19 cellular contexts compared by ENCODE assay signal in the genomic region with DNA sequence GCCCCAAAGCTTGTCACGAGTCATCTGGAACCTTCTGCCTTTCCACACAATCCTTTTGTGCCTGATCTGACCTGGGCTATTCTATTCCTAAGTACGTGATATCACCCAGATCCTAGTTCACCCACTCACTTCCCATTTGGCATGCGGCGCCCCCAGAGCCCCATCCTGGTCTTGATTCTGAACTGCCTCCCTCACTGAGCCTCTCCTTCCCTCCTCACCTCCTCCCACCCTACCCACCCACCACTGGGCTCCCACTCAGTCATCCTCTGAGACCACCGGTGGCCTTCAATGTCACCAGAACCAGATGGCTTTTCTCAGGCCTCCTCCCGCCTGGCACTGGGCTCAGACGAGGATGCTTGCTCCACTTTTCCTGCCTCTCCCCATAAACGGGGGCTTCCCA.
"Had no signal": no experiment of that assay in that cellular context is flagged by ENCODE, and none has a peak within 500 bp of the region (broad histone marks: within the 10 kb centered on the region; RNA-seq: fewer than 3 reads in every experiment).

No MANE protein-coding gene starts in this region.

- H3K4me3 ChIP-seq: body of pancreas, dorsolateral prefrontal cortex, left ventricle myocardium inferior, mucosa of descending colon, stomach, testis, upper lobe of right lung had no signal

- H3K9me3 Mint-ChIP-seq: activated T-helper 1 cell treated with anti-CD3 and anti-CD28 coated beads, Interleukin-12 subunit alpha, Interleukin-12 subunit beta, Interleukin-2, Interleukin-4 antibody, amounts not matched to agents 30 ng/mL and 10 ng/mL and 1 ng/mL, durations not matched to agents 14 hours and 24 hours and 36 hours; memory B cell had no signal

- H3K27me3 ChIP-seq: body of pancreas, dorsolateral prefrontal cortex, stomach, testis, upper lobe of right lung had no signal

- H3K9me3 ChIP-seq: body of pancreas, left ventricle myocardium inferior, mucosa of descending colon, stomach, testis, upper lobe of right lung had no signal

- H3K4me3 Mint-ChIP-seq: activated T-helper 1 cell treated with anti-CD3 and anti-CD28 coated beads, Interleukin-12 subunit alpha, Interleukin-12 subunit beta, Interleukin-2, Interleukin-4 antibody, amounts not matched to agents 30 ng/mL and 10 ng/mL and 1 ng/mL, durations not matched to agents 14 hours and 24 hours and 36 hours; memory B cell had no signal

- H3K27ac ChIP-seq: body of pancreas, dorsolateral prefrontal cortex, left ventricle myocardium inferior, stomach, testis, upper lobe of right lung had no signal

- ATAC-seq: body of pancreas, mucosa of descending colon, upper lobe of right lung had no signal

- H3K4me1 ChIP-seq: upper lobe of right lung had no signal

- DNase-seq: activated CD4-positive, alpha-beta T cell treated with anti-CD3 and anti-CD28 coated beads, Interleukin-2, amount 50 U/mL, for 4 hours; activated CD4-positive, CD25-positive, alpha-beta regulatory T cell treated with anti-CD3 and anti-CD28 coated beads, Interleukin-2, amount 50 U/mL, for 72 hours; activated T-cell treated with anti-CD3 and anti-CD28 coated beads for 4 hours; body of pancreas; dorsolateral prefrontal cortex; erythroblast; head of caudate nucleus; left ventricle myocardium inferior; naive B cell; stimulated activated CD4-positive, alpha-beta T cell treated with anti-CD3 and anti-CD28 coated beads, Interleukin-12 subunit alpha, Interleukin-12 subunit beta, amount 100 ng/mL, for 4 hours; stimulated activated CD4-positive, alpha-beta T cell treated with anti-CD3 and anti-CD28 coated beads, Interleukin-1b, Interleukin-23, amount 100 ng/mL, for 48 hours; stomach; T-helper 1 cell; T1000; testis; upper lobe of right lung had no signal

- H3K27me3 Mint-ChIP-seq: memory B cell, naive B cell had no signal

- H3K27ac Mint-ChIP-seq: memory B cell had no signal
